In the genomic region with DNA sequence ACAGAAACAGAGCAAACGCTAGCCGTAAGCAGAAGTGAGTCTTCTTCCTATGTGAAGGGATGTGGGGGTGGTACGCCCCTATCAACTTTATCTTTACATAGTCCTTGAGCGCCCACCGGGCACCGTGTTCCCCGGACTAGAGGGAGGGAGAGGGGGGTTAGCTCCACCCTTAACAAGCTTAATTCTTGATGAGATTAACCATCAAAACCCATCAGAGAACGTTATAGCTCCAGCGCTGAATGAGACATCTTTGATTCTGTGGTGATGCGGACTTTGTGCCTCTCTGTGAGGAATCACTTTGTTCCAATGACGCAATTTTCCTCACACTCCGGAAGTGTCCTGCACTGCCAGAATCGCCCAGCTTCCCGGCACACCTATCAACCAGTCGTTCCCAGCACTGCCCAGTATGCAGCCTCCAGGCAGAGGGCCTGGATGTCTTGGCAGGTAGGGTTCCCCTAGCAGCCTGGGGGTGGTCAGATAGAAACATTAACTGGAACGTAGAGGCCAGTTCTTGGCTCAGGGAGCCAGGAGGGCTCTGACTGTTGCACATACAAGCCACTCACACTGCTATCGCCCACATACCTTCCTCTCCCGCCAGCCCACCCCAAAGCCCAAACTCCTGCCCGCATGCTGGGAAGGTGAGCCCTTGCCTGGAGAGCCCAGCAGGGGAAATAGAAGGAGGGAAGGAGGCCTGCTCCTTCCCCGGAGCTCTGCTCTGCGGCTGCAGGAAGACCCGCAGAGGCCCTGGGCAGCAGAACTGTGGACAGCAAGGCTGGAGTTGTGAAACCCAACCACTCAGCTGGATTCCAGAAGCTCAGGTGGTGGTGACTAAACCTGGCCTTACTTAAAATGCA, we compare ENCODE assay signal across 9 cellular contexts. TPM values are rescaled to one million over a fixed set of nuclear protein-coding genes. Genes with fewer than 3 reads are reported as not detected.
A peak's percentile ranks its signal among the peaks of the same experiment; 100 is the strongest.
DNase-seq lines count a peak whose midpoint lies in the region; ATAC-seq and TF ChIP-seq lines count a peak whose summit lies in the region.
"Had no signal": no experiment of that assay in that cellular context is flagged by ENCODE, and none has a peak within 500 bp of the region (broad histone marks: within the 10 kb centered on the region; RNA-seq: fewer than 3 reads in every experiment).

No MANE protein-coding gene starts in this region.

- CTCF ChIA-PET in Caco-2 (lab: Charles Lee) = interaction anchor here (0.5 to 1.3 kb wide), 9 partner anchors 15 to 360 kb away, joined by 3 to 17 read pairs (median 4); no protein-coding TSS in a partner anchor

- no peaks in the 10 kb centered on the region for H3K9me3 Mint-ChIP-seq in Caco-2 (ENCODE audit: unreplicated experiment)
- no peaks in the 10 kb centered on the region for H3K9me3 Mint-ChIP-seq in central memory CD8-positive, alpha-beta T cell
- H3K9me3 Mint-ChIP-seq in naive thymus-derived CD8-positive, alpha-beta T cell = no peaks in the 10 kb centered on the region

- H3K27me3 Mint-ChIP-seq in Caco-2 (ENCODE audit: insufficient read depth, unreplicated experiment) = no peaks in the 10 kb centered on the region
- no peaks in the 10 kb centered on the region for H3K27me3 Mint-ChIP-seq in central memory CD8-positive, alpha-beta T cell
- H3K27me3 Mint-ChIP-seq in naive thymus-derived CD8-positive, alpha-beta T cell = no peaks in the 10 kb centered on the region

- peak overlapping the region; percentile 84 for H3K4me3 Mint-ChIP-seq in Caco-2 (ENCODE audit: unreplicated experiment)
- H3K4me3 Mint-ChIP-seq in central memory CD8-positive, alpha-beta T cell = peak overlapping the region; percentile 70
- peak overlapping the region; percentile 15 to 87 (median 81) for H3K4me3 Mint-ChIP-seq in naive thymus-derived CD8-positive, alpha-beta T cell

- no peaks in the 10 kb centered on the region for H3K27me3 ChIP-seq in Caco-2 (replicated peaks; ENCODE audit: control insufficient read depth, insufficient read depth, low read length)

- intact Hi-C loops in Caco-2 (cut with micrococcal nuclease; ENCODE audit: unreplicated experiment) = loop anchor here (1.0 to 5.0 kb wide), 2 partner anchors 32 to 102 kb away; no protein-coding TSS in a partner anchor

- H3K9me3 ChIP-seq in Caco-2 = no peaks in the 10 kb centered on the region

- DNase-seq in Caco-2 (peak; percentile 82 to 86), NB4 (ENCODE audit: low read depth) (no peak), inferior parietal cortex (ENCODE audit: extremely low spot score) (no peak), NCI-H524 treated with DMSO at 0.1 percent for 48 hours (lab: John Stamatoyannopoulos, UW) (no peak), activated gamma-delta T cell (lab: John Stamatoyannopoulos, UW) (no peak)
- no peak for DNase-seq in central memory CD8-positive, alpha-beta T cell (ENCODE audit: low spot score in 2 of 2)
- no peak for DNase-seq in naive thymus-derived CD8-positive, alpha-beta T cell
- DNase-seq: stimulated activated CD4-positive, alpha-beta T cell treated with anti-CD3 and anti-CD28 coated beads, Interleukin-2, amount 100 ng/mL, for 48 hours had no signal

- TF ChIP-seq POLR2A in NB4 (IDR thresholded peaks at IDR 0.05; ENCODE audit: extremely low read depth, insufficient read length) = no peak

- POLR2A ChIA-PET in Caco-2 (lab: Charles Lee) = interaction anchor here (0.6 to 1.1 kb wide), 4 partner anchors 143 to 232 kb away, joined by 3 to 4 read pairs (median 3); no protein-coding TSS in a partner anchor
- POLR2A ChIA-PET in naive thymus-derived CD8-positive, alpha-beta T cell (lab: Charles Lee) = interaction anchor here (0.7 to 4.1 kb wide), 3 partner anchors 9 to 331 kb away, joined by 3 to 26 read pairs (median 4); no protein-coding TSS in a partner anchor

- no peaks in the 10 kb centered on the region for H3K36me3 ChIP-seq in Caco-2 (ENCODE audit: control insufficient read depth, insufficient read depth, low read length)

- ATAC-seq in central memory CD8-positive, alpha-beta T cell (replicated peaks; ENCODE audit: extremely low read depth, poor library complexity, severe bottlenecking) = no peak
- ATAC-seq in naive thymus-derived CD8-positive, alpha-beta T cell = no peak
- ATAC-seq in HG03442 (IDR thresholded peaks at IDR 0.05; ENCODE audit: unreplicated experiment) = no peak

- peaks cover 17% of the 10 kb centered on the region for H3K4me1 ChIP-seq in Caco-2

- H3K4me1 Mint-ChIP-seq in Caco-2 (ENCODE audit: low read depth, unreplicated experiment) = peaks cover 10% of the 10 kb centered on the region
- H3K4me1 Mint-ChIP-seq in central memory CD8-positive, alpha-beta T cell = peaks cover 19% of the 10 kb centered on the region
- H3K4me1 Mint-ChIP-seq in naive thymus-derived CD8-positive, alpha-beta T cell = peaks cover 14 to 39% (median 30%) of the 10 kb centered on the region in 4 donors

- peak overlapping the region; percentile 97 for H3K4me3 ChIP-seq in Caco-2 (ENCODE audit: low read depth, low read length)
- H3K4me3 ChIP-seq in NB4 (ENCODE audit: low read depth, low read length) = peak overlapping the region; percentile 69

- TF ChIP-seq CTCF in Caco-2 (IDR thresholded peaks at IDR 0.05; ENCODE audit: insufficient read depth in 1 of 2, low read depth in 1 of 2, low read length in 1 of 2, severe bottlenecking in 1 of 2, unreplicated experiment in 1 of 2) (no peak), NB4 (IDR thresholded peaks at IDR 0.05; ENCODE audit: low read depth, low read length) (no peak)

- no TSS peak for BruUV-seq in Caco-2 (replicated peaks; lab: Mats Ljungman, UMichigan)

- peak overlapping the region; percentile 87 for H3K27ac Mint-ChIP-seq in Caco-2 (ENCODE audit: unreplicated experiment)
- H3K27ac Mint-ChIP-seq in central memory CD8-positive, alpha-beta T cell (ENCODE audit: low read depth) = peak overlapping the region; percentile 67
- H3K27ac Mint-ChIP-seq in naive thymus-derived CD8-positive, alpha-beta T cell = peak overlapping the region in 9 of 10 donors; percentile 48 to 95 (median 86)

- H3K36me3 Mint-ChIP-seq in Caco-2 (ENCODE audit: insufficient read depth, unreplicated experiment) = peaks cover 30% of the 10 kb centered on the region
- H3K36me3 Mint-ChIP-seq in central memory CD8-positive, alpha-beta T cell (ENCODE audit: insufficient read depth) = peaks cover 18% of the 10 kb centered on the region
- peaks cover 0 to 2% (median 0%) of the 10 kb centered on the region in 3 donors for H3K36me3 Mint-ChIP-seq in naive thymus-derived CD8-positive, alpha-beta T cell

RNA-seq across cellular contexts. Expression of a gene that starts 1.9 kb away (rescaled TPM):
- 277 and 285 TPM in 2 replicates for total RNA-seq in Caco-2 (2022)
- 10 to 100 TPM; 49.2 to 57.1 TPM for total RNA-seq in naive thymus-derived CD8-positive, alpha-beta T cell
- 10 to 100 TPM; 44.5 to 70.7 (median 60.9) TPM for polyA plus RNA-seq in naive thymus-derived CD8-positive, alpha-beta T cell

Comparison
In these comparisons a context has a peak if more than half of its experiments do, and no peak if none do; other contexts are left out.
1. DNase-seq: peak in Caco-2 (2 of 2); none in NB4 (single experiment), central memory CD8-positive, alpha-beta T cell (0 of 2), naive thymus-derived CD8-positive, alpha-beta T cell (0 of 10), inferior parietal cortex (single experiment), NCI-H524 treated with DMSO at 0.1 percent for 48 hours (single experiment) and activated gamma-delta T cell (single experiment).
2. Peak in every context shown above with its lines, with median percentiles within 50 percentile points of each other: H3K27ac Mint-ChIP-seq and H3K4me3 Mint-ChIP-seq.